Comparison of ENCODE assay signal across 1 cellular context in genomic region chr4:163195247-163195765, GRCh38.
TF ChIP-seq lines count a peak whose summit lies in the region.

No MANE protein-coding gene starts in this region.

TF ChIP-seq in K562, 482 proteins besides CTCF, POLR2A, EP300 and RAD21 (continued from another document and continues in another):
- TF ChIP-seq, protein P1, sequence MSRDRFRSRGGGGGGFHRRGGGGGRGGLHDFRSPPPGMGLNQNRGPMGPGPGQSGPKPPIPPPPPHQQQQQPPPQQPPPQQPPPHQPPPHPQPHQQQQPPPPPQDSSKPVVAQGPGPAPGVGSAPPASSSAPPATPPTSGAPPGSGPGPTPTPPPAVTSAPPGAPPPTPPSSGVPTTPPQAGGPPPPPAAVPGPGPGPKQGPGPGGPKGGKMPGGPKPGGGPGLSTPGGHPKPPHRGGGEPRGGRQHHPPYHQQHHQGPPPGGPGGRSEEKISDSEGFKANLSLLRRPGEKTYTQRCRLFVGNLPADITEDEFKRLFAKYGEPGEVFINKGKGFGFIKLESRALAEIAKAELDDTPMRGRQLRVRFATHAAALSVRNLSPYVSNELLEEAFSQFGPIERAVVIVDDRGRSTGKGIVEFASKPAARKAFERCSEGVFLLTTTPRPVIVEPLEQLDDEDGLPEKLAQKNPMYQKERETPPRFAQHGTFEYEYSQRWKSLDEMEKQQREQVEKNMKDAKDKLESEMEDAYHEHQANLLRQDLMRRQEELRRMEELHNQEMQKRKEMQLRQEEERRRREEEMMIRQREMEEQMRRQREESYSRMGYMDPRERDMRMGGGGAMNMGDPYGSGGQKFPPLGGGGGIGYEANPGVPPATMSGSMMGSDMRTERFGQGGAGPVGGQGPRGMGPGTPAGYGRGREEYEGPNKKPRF (IDR thresholded peaks at IDR 0.05; ENCODE audit: low read depth, low read length): no peak
- no peak for TF ChIP-seq RBM25 (IDR thresholded peaks at IDR 0.05; ENCODE audit: low read depth, low read length, severe bottlenecking)
- TF ChIP-seq HNRNPUL1 (IDR thresholded peaks at IDR 0.05; ENCODE audit: low read length): no peak
- TF ChIP-seq, protein P2, sequence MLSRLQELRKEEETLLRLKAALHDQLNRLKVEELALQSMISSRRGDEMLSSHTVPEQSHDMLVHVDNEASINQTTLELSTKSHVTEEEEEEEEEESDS (CRISPR knock-in tag; IDR thresholded peaks at IDR 0.05): no peak
- TF ChIP-seq ZNF785 (CRISPR knock-in tag; IDR thresholded peaks at IDR 0.05): no peak
- TF ChIP-seq, protein P3, sequence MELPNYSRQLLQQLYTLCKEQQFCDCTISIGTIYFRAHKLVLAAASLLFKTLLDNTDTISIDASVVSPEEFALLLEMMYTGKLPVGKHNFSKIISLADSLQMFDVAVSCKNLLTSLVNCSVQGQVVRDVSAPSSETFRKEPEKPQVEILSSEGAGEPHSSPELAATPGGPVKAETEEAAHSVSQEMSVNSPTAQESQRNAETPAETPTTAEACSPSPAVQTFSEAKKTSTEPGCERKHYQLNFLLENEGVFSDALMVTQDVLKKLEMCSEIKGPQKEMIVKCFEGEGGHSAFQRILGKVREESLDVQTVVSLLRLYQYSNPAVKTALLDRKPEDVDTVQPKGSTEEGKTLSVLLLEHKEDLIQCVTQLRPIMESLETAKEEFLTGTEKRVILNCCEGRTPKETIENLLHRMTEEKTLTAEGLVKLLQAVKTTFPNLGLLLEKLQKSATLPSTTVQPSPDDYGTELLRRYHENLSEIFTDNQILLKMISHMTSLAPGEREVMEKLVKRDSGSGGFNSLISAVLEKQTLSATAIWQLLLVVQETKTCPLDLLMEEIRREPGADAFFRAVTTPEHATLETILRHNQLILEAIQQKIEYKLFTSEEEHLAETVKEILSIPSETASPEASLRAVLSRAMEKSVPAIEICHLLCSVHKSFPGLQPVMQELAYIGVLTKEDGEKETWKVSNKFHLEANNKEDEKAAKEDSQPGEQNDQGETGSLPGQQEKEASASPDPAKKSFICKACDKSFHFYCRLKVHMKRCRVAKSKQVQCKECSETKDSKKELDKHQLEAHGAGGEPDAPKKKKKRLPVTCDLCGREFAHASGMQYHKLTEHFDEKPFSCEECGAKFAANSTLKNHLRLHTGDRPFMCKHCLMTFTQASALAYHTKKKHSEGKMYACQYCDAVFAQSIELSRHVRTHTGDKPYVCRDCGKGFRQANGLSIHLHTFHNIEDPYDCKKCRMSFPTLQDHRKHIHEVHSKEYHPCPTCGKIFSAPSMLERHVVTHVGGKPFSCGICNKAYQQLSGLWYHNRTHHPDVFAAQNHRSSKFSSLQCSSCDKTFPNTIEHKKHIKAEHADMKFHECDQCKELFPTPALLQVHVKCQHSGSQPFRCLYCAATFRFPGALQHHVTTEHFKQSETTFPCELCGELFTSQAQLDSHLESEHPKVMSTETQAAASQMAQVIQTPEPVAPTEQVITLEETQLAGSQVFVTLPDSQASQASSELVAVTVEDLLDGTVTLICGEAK (IDR thresholded peaks at IDR 0.05): peak; percentile 6; the same call in 1 of the 2 replicates
- TF ChIP-seq, protein P3 (CRISPR knock-in tag; IDR thresholded peaks at IDR 0.05): no peak
- TF ChIP-seq ZFP1 (CRISPR knock-in tag; IDR thresholded peaks at IDR 0.05): 0 out of 2 replicates have a peak, but pooled peaks have one; percentile 27
- no peak for TF ChIP-seq SIN3B (IDR thresholded peaks at IDR 0.05; ENCODE audit: low read depth)
- TF ChIP-seq HINFP (tag; conservative IDR thresholded peaks at IDR 0.05; ENCODE audit: low read depth): no peak
- TF ChIP-seq ESRRA (IDR thresholded peaks at IDR 0.05; ENCODE audit: borderline replicate concordance, low read depth): peak; percentile 99
- no peak for TF ChIP-seq HMG20A (CRISPR knock-in tag; conservative IDR thresholded peaks at IDR 0.05)
- peak; percentile 98 for TF ChIP-seq SOX6 (IDR thresholded peaks at IDR 0.05)
- no peak for TF ChIP-seq SRSF3 (IDR thresholded peaks at IDR 0.05; ENCODE audit: insufficient read depth, low read length)
- peak; percentile 95 for TF ChIP-seq CHAMP1 (IDR thresholded peaks at IDR 0.05)
- no peak for TF ChIP-seq ZZZ3 (IDR thresholded peaks at IDR 0.05)
- no peak for TF ChIP-seq ZNF165 (CRISPR knock-in tag; IDR thresholded peaks at IDR 0.05; ENCODE audit: borderline replicate concordance)
- TF ChIP-seq PHB2 (IDR thresholded peaks at IDR 0.05; ENCODE audit: low read depth): peak; percentile 97
- no peak for TF ChIP-seq ZSCAN29 (IDR thresholded peaks at IDR 0.05)
- TF ChIP-seq STAT5A (IDR thresholded peaks at IDR 0.05; ENCODE audit: borderline replicate concordance, low read length): peak; percentile 96
- no peak for TF ChIP-seq ETS2 (tag; IDR thresholded peaks at IDR 0.05; ENCODE audit: borderline replicate concordance, poor library complexity, severe bottlenecking)
- TF ChIP-seq BRCA1 (IDR thresholded peaks at IDR 0.05): no peak
- TF ChIP-seq BRCA1 (CRISPR knock-in tag; IDR thresholded peaks at IDR 0.05): no peak
- TF ChIP-seq ZNF707 (CRISPR knock-in tag; conservative IDR thresholded peaks at IDR 0.05): no peak
- peak; percentile 90 for TF ChIP-seq BCOR (IDR thresholded peaks at IDR 0.05)
- TF ChIP-seq ZNF644 (tag; IDR thresholded peaks at IDR 0.05; ENCODE audit: low read depth): peak; percentile 97
- no peak for TF ChIP-seq HOMEZ (CRISPR knock-in tag; IDR thresholded peaks at IDR 0.05)
- TF ChIP-seq, protein P4, sequence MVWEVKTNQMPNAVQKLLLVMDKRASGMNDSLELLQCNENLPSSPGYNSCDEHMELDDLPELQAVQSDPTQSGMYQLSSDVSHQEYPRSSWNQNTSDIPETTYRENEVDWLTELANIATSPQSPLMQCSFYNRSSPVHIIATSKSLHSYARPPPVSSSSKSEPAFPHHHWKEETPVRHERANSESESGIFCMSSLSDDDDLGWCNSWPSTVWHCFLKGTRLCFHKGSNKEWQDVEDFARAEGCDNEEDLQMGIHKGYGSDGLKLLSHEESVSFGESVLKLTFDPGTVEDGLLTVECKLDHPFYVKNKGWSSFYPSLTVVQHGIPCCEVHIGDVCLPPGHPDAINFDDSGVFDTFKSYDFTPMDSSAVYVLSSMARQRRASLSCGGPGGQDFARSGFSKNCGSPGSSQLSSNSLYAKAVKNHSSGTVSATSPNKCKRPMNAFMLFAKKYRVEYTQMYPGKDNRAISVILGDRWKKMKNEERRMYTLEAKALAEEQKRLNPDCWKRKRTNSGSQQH (CRISPR knock-in tag; IDR thresholded peaks at IDR 0.05): 0 out of 2 replicates have a peak, but pooled peaks have one; percentile 38
- TF ChIP-seq HNRNPLL (IDR thresholded peaks at IDR 0.05; ENCODE audit: low read depth, low read length, poor library complexity, severe bottlenecking): no peak
- no peak for TF ChIP-seq STAG1 (CRISPR knock-in tag; IDR thresholded peaks at IDR 0.05; ENCODE audit: borderline replicate concordance)
- TF ChIP-seq DACH1 (IDR thresholded peaks at IDR 0.05; ENCODE audit: partially characterized antibody): peak; percentile 45
- no peak for TF ChIP-seq KDM5B (IDR thresholded peaks at IDR 0.05; ENCODE audit: insufficient replicate concordance, low read depth, low read length)
- TF ChIP-seq THRA (IDR thresholded peaks at IDR 0.05): no peak
- TF ChIP-seq ZBTB11 (CRISPR knock-in tag; IDR thresholded peaks at IDR 0.05): peak in 1 of 3 experiments; percentile 81; a peak in 2 of 6 replicates
- no peak for TF ChIP-seq PRPF4 (IDR thresholded peaks at IDR 0.05; ENCODE audit: insufficient read depth, low read depth, low read length, poor library complexity, severe bottlenecking)
- TF ChIP-seq ZNF184 (CRISPR knock-in tag; IDR thresholded peaks at IDR 0.05): no peak
- no peak for TF ChIP-seq CSDE1 (IDR thresholded peaks at IDR 0.05)
